ENCODE assay signal across 1 cellular context in genomic region chr2:130349174-130349573, GRCh38.
TF ChIP-seq lines count a peak whose summit lies in the region.

No MANE protein-coding gene starts in this region.

TF ChIP-seq in GM23338, 12 proteins besides CTCF, POLR2A, EP300 and RAD21 (continued from another document):
- TF ChIP-seq, protein P1, sequence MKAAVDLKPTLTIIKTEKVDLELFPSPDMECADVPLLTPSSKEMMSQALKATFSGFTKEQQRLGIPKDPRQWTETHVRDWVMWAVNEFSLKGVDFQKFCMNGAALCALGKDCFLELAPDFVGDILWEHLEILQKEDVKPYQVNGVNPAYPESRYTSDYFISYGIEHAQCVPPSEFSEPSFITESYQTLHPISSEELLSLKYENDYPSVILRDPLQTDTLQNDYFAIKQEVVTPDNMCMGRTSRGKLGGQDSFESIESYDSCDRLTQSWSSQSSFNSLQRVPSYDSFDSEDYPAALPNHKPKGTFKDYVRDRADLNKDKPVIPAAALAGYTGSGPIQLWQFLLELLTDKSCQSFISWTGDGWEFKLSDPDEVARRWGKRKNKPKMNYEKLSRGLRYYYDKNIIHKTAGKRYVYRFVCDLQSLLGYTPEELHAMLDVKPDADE (IDR thresholded peaks at IDR 0.05): no peak
- TF ChIP-seq NANOG (IDR thresholded peaks at IDR 0.05; ENCODE audit: borderline replicate concordance): no peak
- no peak for TF ChIP-seq POLR2AphosphoS5 (IDR thresholded peaks at IDR 0.05; ENCODE audit: low read depth)
